1 cellular context compared by ENCODE assay signal in the genomic region with DNA sequence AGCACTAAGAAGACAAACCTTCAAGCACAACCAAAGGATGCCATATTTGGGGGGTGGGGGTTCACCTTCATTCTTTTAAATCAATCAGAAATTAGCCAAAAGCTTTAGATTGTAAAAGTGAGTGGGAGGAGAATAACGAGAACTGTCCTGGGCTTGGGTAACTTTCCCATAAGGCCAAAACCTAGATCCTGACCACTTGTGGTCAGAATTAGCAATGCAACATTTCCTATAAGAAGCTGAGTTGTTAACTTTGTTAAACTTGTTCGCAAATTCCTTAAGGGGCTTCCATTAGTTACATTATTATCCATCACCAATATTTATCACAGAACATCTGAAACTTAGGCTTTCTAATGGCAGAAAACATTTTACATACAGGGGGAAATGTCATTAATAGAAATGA.
TF ChIP-seq lines count a peak whose summit lies in the region.

No MANE protein-coding gene starts in this region.

TF ChIP-seq in endothelial cell of umbilical vein, 7 proteins besides CTCF, POLR2A, EP300 and RAD21:
- TF ChIP-seq FOS (IDR thresholded peaks at IDR 0.05; ENCODE audit: borderline replicate concordance, insufficient read depth, low read length) (no peak), MYC (IDR thresholded peaks at IDR 0.05; ENCODE audit: low read depth, low read length) (no peak)
